ENCODE assay signal across 2 cellular contexts in genomic region chr6:148962854-148963515, GRCh38.
TF ChIP-seq lines count a peak whose summit lies in the region.

No MANE protein-coding gene starts in this region.

TF ChIP-seq in WTC11, 78 proteins besides CTCF, POLR2A, EP300 and RAD21 (continued from another document):
- TF ChIP-seq, protein P1, sequence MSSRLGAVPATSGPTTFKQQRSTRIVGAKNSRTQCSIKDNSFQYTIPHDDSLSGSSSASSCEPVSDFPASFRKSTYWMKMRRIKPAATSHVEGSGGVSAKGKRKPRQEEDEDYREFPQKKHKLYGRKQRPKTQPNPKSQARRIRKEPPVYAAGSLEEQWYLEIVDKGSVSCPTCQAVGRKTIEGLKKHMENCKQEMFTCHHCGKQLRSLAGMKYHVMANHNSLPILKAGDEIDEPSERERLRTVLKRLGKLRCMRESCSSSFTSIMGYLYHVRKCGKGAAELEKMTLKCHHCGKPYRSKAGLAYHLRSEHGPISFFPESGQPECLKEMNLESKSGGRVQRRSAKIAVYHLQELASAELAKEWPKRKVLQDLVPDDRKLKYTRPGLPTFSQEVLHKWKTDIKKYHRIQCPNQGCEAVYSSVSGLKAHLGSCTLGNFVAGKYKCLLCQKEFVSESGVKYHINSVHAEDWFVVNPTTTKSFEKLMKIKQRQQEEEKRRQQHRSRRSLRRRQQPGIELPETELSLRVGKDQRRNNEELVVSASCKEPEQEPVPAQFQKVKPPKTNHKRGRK (CRISPR knock-in tag; IDR thresholded peaks at IDR 0.05; ENCODE audit: borderline replicate concordance) = no peak

TF ChIP-seq in H1, 55 proteins besides CTCF, POLR2A, EP300 and RAD21 (continued from another document):
- TF ChIP-seq EGR1 (IDR thresholded peaks at IDR 0.05; ENCODE audit: borderline replicate concordance, low read depth, low read length) = no peak
